In the genomic region with DNA sequence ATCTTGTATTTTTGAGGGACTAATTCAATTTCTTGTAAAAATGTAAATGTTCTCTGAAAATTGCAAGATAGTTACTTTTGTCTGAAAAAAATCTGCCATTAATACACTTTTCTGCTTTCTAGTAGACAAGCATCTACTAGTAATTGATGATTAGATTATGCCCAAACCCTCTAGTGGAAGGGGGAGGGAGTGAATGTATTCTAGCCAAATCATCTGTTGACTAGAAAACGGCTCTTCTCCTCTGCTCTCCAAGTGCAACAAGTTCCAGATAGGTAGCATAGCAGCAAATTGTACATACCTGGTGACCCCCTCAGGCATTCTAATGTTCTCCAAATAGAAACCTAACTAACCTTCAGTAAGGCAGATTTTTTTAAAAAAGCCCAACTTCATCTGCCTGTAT, we compare ENCODE assay signal across 1 cellular context.
TF ChIP-seq lines count a peak whose summit lies in the region.

No MANE protein-coding gene starts in this region.

TF ChIP-seq in GM23338, 12 proteins besides CTCF, POLR2A, EP300 and RAD21 (continued from another document):
- TF ChIP-seq, protein P1, sequence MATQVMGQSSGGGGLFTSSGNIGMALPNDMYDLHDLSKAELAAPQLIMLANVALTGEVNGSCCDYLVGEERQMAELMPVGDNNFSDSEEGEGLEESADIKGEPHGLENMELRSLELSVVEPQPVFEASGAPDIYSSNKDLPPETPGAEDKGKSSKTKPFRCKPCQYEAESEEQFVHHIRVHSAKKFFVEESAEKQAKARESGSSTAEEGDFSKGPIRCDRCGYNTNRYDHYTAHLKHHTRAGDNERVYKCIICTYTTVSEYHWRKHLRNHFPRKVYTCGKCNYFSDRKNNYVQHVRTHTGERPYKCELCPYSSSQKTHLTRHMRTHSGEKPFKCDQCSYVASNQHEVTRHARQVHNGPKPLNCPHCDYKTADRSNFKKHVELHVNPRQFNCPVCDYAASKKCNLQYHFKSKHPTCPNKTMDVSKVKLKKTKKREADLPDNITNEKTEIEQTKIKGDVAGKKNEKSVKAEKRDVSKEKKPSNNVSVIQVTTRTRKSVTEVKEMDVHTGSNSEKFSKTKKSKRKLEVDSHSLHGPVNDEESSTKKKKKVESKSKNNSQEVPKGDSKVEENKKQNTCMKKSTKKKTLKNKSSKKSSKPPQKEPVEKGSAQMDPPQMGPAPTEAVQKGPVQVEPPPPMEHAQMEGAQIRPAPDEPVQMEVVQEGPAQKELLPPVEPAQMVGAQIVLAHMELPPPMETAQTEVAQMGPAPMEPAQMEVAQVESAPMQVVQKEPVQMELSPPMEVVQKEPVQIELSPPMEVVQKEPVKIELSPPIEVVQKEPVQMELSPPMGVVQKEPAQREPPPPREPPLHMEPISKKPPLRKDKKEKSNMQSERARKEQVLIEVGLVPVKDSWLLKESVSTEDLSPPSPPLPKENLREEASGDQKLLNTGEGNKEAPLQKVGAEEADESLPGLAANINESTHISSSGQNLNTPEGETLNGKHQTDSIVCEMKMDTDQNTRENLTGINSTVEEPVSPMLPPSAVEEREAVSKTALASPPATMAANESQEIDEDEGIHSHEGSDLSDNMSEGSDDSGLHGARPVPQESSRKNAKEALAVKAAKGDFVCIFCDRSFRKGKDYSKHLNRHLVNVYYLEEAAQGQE (IDR thresholded peaks at IDR 0.05; ENCODE audit: unreplicated experiment): no peak
- TF ChIP-seq ZNF114 (CRISPR knock-in tag; IDR thresholded peaks at IDR 0.05): no peak
- TF ChIP-seq ZNF331 (CRISPR knock-in tag; IDR thresholded peaks at IDR 0.05; ENCODE audit: low read depth): no peak
- no peak for TF ChIP-seq ZNF462 (CRISPR knock-in tag; IDR thresholded peaks at IDR 0.05)
- no peak for TF ChIP-seq JUNB (IDR thresholded peaks at IDR 0.05; ENCODE audit: unreplicated experiment)
- TF ChIP-seq STAT1 (IDR thresholded peaks at IDR 0.05; ENCODE audit: unreplicated experiment): no peak
- TF ChIP-seq, protein P2, sequence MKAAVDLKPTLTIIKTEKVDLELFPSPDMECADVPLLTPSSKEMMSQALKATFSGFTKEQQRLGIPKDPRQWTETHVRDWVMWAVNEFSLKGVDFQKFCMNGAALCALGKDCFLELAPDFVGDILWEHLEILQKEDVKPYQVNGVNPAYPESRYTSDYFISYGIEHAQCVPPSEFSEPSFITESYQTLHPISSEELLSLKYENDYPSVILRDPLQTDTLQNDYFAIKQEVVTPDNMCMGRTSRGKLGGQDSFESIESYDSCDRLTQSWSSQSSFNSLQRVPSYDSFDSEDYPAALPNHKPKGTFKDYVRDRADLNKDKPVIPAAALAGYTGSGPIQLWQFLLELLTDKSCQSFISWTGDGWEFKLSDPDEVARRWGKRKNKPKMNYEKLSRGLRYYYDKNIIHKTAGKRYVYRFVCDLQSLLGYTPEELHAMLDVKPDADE (IDR thresholded peaks at IDR 0.05): no peak
- TF ChIP-seq NANOG (IDR thresholded peaks at IDR 0.05; ENCODE audit: borderline replicate concordance): no peak
- TF ChIP-seq POLR2AphosphoS5 (IDR thresholded peaks at IDR 0.05; ENCODE audit: low read depth): no peak
- TF ChIP-seq CREB1 (CRISPR knock-in tag; IDR thresholded peaks at IDR 0.05; ENCODE audit: low read depth): no peak
- no peak for TF ChIP-seq EZH2phosphoT487 (IDR thresholded peaks at IDR 0.05; ENCODE audit: unreplicated experiment)
